In genomic region chr11:57530596-57531507, GRCh38 we compare ENCODE assay signal across 8 cellular contexts. TPM values are rescaled to one million over a fixed set of nuclear protein-coding genes. Genes with fewer than 3 reads are reported as not detected.
DNase-seq lines count a peak whose midpoint lies in the region; ATAC-seq and TF ChIP-seq lines count a peak whose summit lies in the region.

TSS of gene TIMM10 (minus strand) at chr11:57530754. CDS start at chr11:57530189, 565 bp downstream.

- H3K4me1 Mint-ChIP-seq in activated T-cell treated with anti-CD3 and anti-CD28 coated beads, Interleukin-2, amount 50 U/mL, for 4 hours (ENCODE audit: low read depth), result peaks cover 30% of the 10 kb centered on the region

- H3K36me3 ChIP-seq in Panc1 (ENCODE audit: control insufficient read depth, insufficient read depth, low read length) (peaks cover 12% of the 10 kb centered on the region), mucosa of rectum (ENCODE audit: control insufficient read depth in 2 of 2, insufficient read depth in 2 of 2, low read length in 2 of 2) (peaks cover 2 to 7% of the 10 kb centered on the region in 2 donors)

- peak within 1 kb of the TSS; percentile 84 for H3K4me3 Mint-ChIP-seq in activated T-cell treated with anti-CD3 and anti-CD28 coated beads, Interleukin-2, amount 50 U/mL, for 4 hours

- peak within 1 kb of the TSS; percentile 72 to 76 for H3K9ac ChIP-seq in mucosa of rectum (ENCODE audit: low read depth in 1 of 2, low read length in 2 of 2)

- H3K4me1 ChIP-seq in Panc1 (ENCODE audit: control insufficient read depth, insufficient read depth, low read length), result peaks cover 13% of the 10 kb centered on the region
- peaks cover 11 to 13% of the 10 kb centered on the region in 2 donors for H3K4me1 ChIP-seq in mucosa of rectum (ENCODE audit: control insufficient read depth in 2 of 2, insufficient read depth in 2 of 2, low read length in 2 of 2)

- TF ChIP-seq POLR2A in erythroblast (IDR thresholded peaks at IDR 0.05; ENCODE audit: low read length), result peak; percentile 82

- H3K27me3 Mint-ChIP-seq in activated T-cell treated with anti-CD3 and anti-CD28 coated beads, Interleukin-2, amount 50 U/mL, for 4 hours (ENCODE audit: low read depth), result no peaks in the 10 kb centered on the region

- peaks cover 9% of the 10 kb centered on the region for H3K36me3 Mint-ChIP-seq in activated T-cell treated with anti-CD3 and anti-CD28 coated beads, Interleukin-2, amount 50 U/mL, for 4 hours (ENCODE audit: insufficient read depth)

- CTCF ChIA-PET in Panc1 (lab: Charles Lee), result interaction anchor here (0.6 to 1.0 kb wide), 3 partner anchors 37 to 119 kb away, joined by 3 to 15 read pairs (median 5); partner anchors contain the start of gene YPEL4

- H3K27ac ChIP-seq in Panc1 (ENCODE audit: low read length), result peak within 1 kb of the TSS; percentile 98
- H3K27ac ChIP-seq in mucosa of rectum (ENCODE audit: low read depth in 2 of 2, low read length in 2 of 2), result peak within 1 kb of the TSS; percentile 73 to 82

- POLR2A ChIA-PET in Panc1 (lab: Charles Lee), result no interaction called here

- intact Hi-C loops in Panc1 (cut with micrococcal nuclease; ENCODE audit: unreplicated experiment), result loop anchor here (1.0 kb wide), 2 partner anchors 74 to 110 kb away; no protein-coding TSS in a partner anchor

- no peaks in the 10 kb centered on the region for H3K9me3 ChIP-seq in Panc1 (ENCODE audit: control insufficient read depth, insufficient read depth, low read depth, low read length)
- no peaks in the 10 kb centered on the region for H3K9me3 ChIP-seq in mucosa of rectum (ENCODE audit: control insufficient read depth in 2 of 2, low read length in 2 of 2)

- ATAC-seq in GM21723 (IDR thresholded peaks at IDR 0.05; ENCODE audit: unreplicated experiment) (peak; percentile 98), Panc1 (peak; percentile 100)
- ATAC-seq in activated T-cell treated with anti-CD3 and anti-CD28 coated beads, Interleukin-2, amount 50 U/mL, for 4 hours, result peak; percentile 98 to 99

- no peaks in the 10 kb centered on the region for H3K27me3 ChIP-seq in Panc1 (ENCODE audit: control insufficient read depth, insufficient read depth, low read length)
- no peaks in the 10 kb centered on the region for H3K27me3 ChIP-seq in mucosa of rectum (ENCODE audit: control insufficient read depth in 2 of 2, insufficient read depth in 2 of 2, low read length in 2 of 2)

- TF ChIP-seq CTCF in Panc1 (IDR thresholded peaks at IDR 0.05), result no peak

- H3K4me3 ChIP-seq in Panc1 (ENCODE audit: low read depth in 2 of 2, low read length in 2 of 2), result peak within 1 kb of the TSS; percentile 75 to 99
- H3K4me3 ChIP-seq in mucosa of rectum (ENCODE audit: low read length in 2 of 2), result peak within 1 kb of the TSS; percentile 88 to 91

- DNase-seq in DMS53 (lab: John Stamatoyannopoulos, UW), result peak; percentile 94
- peak; percentile 99 for DNase-seq in KG1 (lab: John Stamatoyannopoulos, UW)
- peak; percentile 91 for DNase-seq in Panc1 (ENCODE audit: low read depth, low spot score)
- DNase-seq in activated T-cell treated with anti-CD3 and anti-CD28 coated beads, Interleukin-2, amount 50 U/mL, for 4 hours, result peak; percentile 91
- peak; percentile 96 to 98 for DNase-seq in erythroblast (lab: John Stamatoyannopoulos, UW)
- peak; percentile 93 for DNase-seq in stimulated activated CD8-positive, alpha-beta memory T cell treated with anti-CD3 and anti-CD28 coated beads, Interleukin-4, amount 100 ng/mL, for 48 hours

- in situ Hi-C loops in Panc1 (cut with HindIII; ENCODE audit: low pct_unique_long_range_greater_than_20kb, low sequenced_read_pairs), result no loop called here

- no peaks in the 10 kb centered on the region for H3K9me3 Mint-ChIP-seq in activated T-cell treated with anti-CD3 and anti-CD28 coated beads, Interleukin-2, amount 50 U/mL, for 4 hours

- BruUV-seq in Panc1 (replicated peaks; lab: Mats Ljungman, UMichigan), result no TSS peak

RNA-seq across cellular contexts. Expression of gene TIMM10, which starts in this region (rescaled TPM):
- 152 TPM for total RNA-seq in Panc1 (2021; ENCODE audit: unreplicated experiment)
- 107 TPM for polyA plus RNA-seq in Panc1 (2012; ENCODE audit: insufficient read length)
- total RNA-seq in activated T-cell treated with anti-CD3 and anti-CD28 coated beads, Interleukin-2, amount 50 U/mL, for 4 hours, result 100 to 1,000 TPM; 152 to 189 (median 154) TPM

Comparison
In these comparisons a context has a peak if more than half of its experiments do, and no peak if none do; other contexts are left out.
1. Peak in every context shown above with its lines: DNase-seq, ATAC-seq, H3K4me3 ChIP-seq and H3K27ac ChIP-seq.